ENCODE assay signal across 2 cellular contexts in genomic region chr10:86439544-86439943, GRCh38.
A peak's percentile ranks its signal among the peaks of the same experiment; 100 is the strongest.
TF ChIP-seq lines count a peak whose summit lies in the region.

No MANE protein-coding gene starts in this region.

TF ChIP-seq in HepG2, 621 proteins besides CTCF, POLR2A, EP300 and RAD21 (continued from another document and continues in another):
- TF ChIP-seq FOXP4 (CRISPR knock-in tag; IDR thresholded peaks at IDR 0.05) (peak; percentile 34; the same call in 1 of the 2 replicates), TAF1 (CRISPR knock-in tag; IDR thresholded peaks at IDR 0.05) (0 out of 2 replicates have a peak, but pooled peaks have one; percentile 21), FOXK1 (CRISPR knock-in tag; IDR thresholded peaks at IDR 0.05; ENCODE audit: borderline replicate concordance, low read depth) (peak; percentile 21; the same call in 1 of the 2 replicates), MATR3 (CRISPR knock-in tag; IDR thresholded peaks at IDR 0.05) (no peak), ZZZ3 (CRISPR knock-in tag; IDR thresholded peaks at IDR 0.05; ENCODE audit: borderline replicate concordance) (no peak), CREB1 (IDR thresholded peaks at IDR 0.05) (no peak), CREB1 (CRISPR knock-in tag; IDR thresholded peaks at IDR 0.05) (0 out of 2 replicates have a peak, but pooled peaks have one; percentile 29), ZSCAN22 (CRISPR knock-in tag; IDR thresholded peaks at IDR 0.05) (no peak), MAX (IDR thresholded peaks at IDR 0.05) (0 out of 2 replicates have a peak, but pooled peaks have one; percentile 21), CEBPG (CRISPR knock-in tag; IDR thresholded peaks at IDR 0.05) (peak; percentile 74), SNRNP70 (IDR thresholded peaks at IDR 0.05; ENCODE audit: low read depth, low read length) (no peak), ZNF513 (CRISPR knock-in tag; conservative IDR thresholded peaks at IDR 0.05) (no peak), ELF3 (CRISPR knock-in tag; IDR thresholded peaks at IDR 0.05) (peak; percentile 39; the same call in 1 of the 2 replicates), NCOA2 (CRISPR knock-in tag; IDR thresholded peaks at IDR 0.05) (peak; percentile 21; the same call in 1 of the 2 replicates), ZNF142 (CRISPR knock-in tag; IDR thresholded peaks at IDR 0.05) (no peak), SALL1 (CRISPR knock-in tag; IDR thresholded peaks at IDR 0.05) (peak; percentile 49), KMT2B (CRISPR knock-in tag; IDR thresholded peaks at IDR 0.05) (no peak), HDAC2 (CRISPR knock-in tag; IDR thresholded peaks at IDR 0.05) (peak; percentile 48; the same call in 1 of the 2 replicates)

TF ChIP-seq in WTC11, 78 proteins besides CTCF, POLR2A, EP300 and RAD21 (continued from another document):
- TF ChIP-seq IRF1 (CRISPR knock-in tag; IDR thresholded peaks at IDR 0.05) (no peak), AFF4 (CRISPR knock-in tag; IDR thresholded peaks at IDR 0.05; ENCODE audit: borderline replicate concordance) (no peak), FOXP4 (CRISPR knock-in tag; IDR thresholded peaks at IDR 0.05) (no peak), ZNF232 (CRISPR knock-in tag; IDR thresholded peaks at IDR 0.05) (no peak), SOX15 (CRISPR knock-in tag; IDR thresholded peaks at IDR 0.05) (no peak), ZNF138 (CRISPR knock-in tag; conservative IDR thresholded peaks at IDR 0.05) (no peak), ZNF281 (CRISPR knock-in tag; IDR thresholded peaks at IDR 0.05) (no peak)
